Comparison of ENCODE assay signal across 8 cellular contexts in the genomic region with DNA sequence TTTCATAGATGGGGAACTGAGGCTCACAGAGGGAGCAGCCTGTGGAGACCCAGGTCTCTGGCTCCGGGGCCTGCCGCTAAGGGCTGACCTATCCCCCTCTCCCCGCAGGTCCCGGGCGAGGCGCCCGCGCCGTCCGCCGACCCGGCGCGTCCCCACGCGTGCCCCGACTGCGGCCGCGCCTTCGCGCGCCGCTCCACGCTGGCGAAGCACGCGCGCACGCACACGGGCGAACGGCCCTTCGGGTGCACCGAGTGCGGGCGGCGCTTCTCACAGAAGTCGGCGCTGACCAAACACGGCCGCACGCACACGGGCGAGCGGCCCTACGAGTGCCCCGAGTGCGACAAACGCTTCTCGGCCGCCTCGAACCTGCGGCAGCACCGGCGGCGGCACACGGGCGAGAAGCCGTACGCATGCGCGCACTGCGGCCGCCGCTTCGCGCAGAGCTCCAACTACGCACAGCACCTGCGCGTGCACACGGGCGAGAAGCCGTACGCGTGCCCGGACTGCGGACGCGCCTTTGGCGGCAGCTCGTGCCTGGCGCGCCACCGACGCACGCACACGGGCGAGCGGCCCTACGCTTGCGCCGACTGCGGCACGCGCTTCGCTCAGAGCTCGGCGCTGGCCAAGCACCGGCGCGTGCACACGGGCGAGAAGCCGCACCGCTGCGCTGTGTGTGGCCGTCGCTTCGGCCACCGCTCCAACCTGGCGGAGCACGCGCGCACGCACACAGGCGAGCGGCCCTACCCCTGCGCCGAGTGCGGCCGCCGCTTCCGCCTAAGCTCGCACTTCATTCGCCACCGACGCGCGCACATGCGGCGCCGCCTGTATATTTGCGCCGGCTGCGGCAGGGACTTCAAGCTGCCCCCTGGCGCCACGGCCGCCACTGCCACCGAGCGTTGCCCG. TPM values are rescaled to one million over a fixed set of nuclear protein-coding genes. Genes with fewer than 3 reads are reported as not detected.
DNase-seq lines count a peak whose midpoint lies in the region; ATAC-seq and TF ChIP-seq lines count a peak whose summit lies in the region.

No MANE protein-coding gene starts in this region.

- ATAC-seq in GM19328 (IDR thresholded peaks at IDR 0.05; ENCODE audit: unreplicated experiment) (peak; percentile 74), HG03520 (IDR thresholded peaks at IDR 0.05; ENCODE audit: unreplicated experiment) (peak; percentile 81)
- ATAC-seq in naive thymus-derived CD4-positive, alpha-beta T cell = peak; percentile 95
- ATAC-seq in stimulated activated memory B cell treated with anti-CD40 and anti-IgM and Interleukin-4, amounts not matched to agents 10 μg/mL and 1 μg/mL and 100 μg/mL, for 72 hours = peak; percentile 93

- H3K79me2 ChIP-seq in OCI-LY1 (ENCODE audit: insufficient read depth, low read length) (no peaks in the 10 kb centered on the region), fibroblast of lung (ENCODE audit: control insufficient read depth, insufficient read depth, low read length) (no peaks in the 10 kb centered on the region)

- no peak overlapping the region for H2AFZ ChIP-seq in OCI-LY1 (ENCODE audit: low read length)
- H2AFZ ChIP-seq in fibroblast of lung (ENCODE audit: low read length) = peak overlapping the region; percentile 82

- peaks cover 19% of the 10 kb centered on the region for H3K4me1 ChIP-seq in OCI-LY1 (ENCODE audit: insufficient read depth, low read length, severe bottlenecking)
- no peaks in the 10 kb centered on the region for H3K4me1 ChIP-seq in fibroblast of lung (ENCODE audit: control insufficient read depth, extremely low read depth, insufficient read depth, low read length)
- H3K4me1 ChIP-seq in naive thymus-derived CD4-positive, alpha-beta T cell (ENCODE audit: control insufficient read depth in 2 of 2, insufficient read depth in 2 of 2, low read length in 2 of 2) = peaks cover 6 to 8% of the 10 kb centered on the region in 2 donors

- H4K20me1 ChIP-seq in OCI-LY1 (ENCODE audit: insufficient read depth, low read length) (no peaks in the 10 kb centered on the region), fibroblast of lung (ENCODE audit: control insufficient read depth, extremely low read depth, insufficient read depth, low read length) (no peaks in the 10 kb centered on the region)

- H3K9me2 ChIP-seq in OCI-LY1 (ENCODE audit: low read depth, low read length) = no peaks in the 10 kb centered on the region

- H3K27me3 ChIP-seq in OCI-LY1 (ENCODE audit: insufficient read depth, low read length) = no peaks in the 10 kb centered on the region
- H3K27me3 ChIP-seq in fibroblast of lung (ENCODE audit: control insufficient read depth, insufficient read depth, low read length) = no peaks in the 10 kb centered on the region
- no peaks in the 10 kb centered on the region for H3K27me3 ChIP-seq in naive thymus-derived CD4-positive, alpha-beta T cell (ENCODE audit: control insufficient read depth in 2 of 2, insufficient read depth in 2 of 2, low read length in 2 of 2)

- H3K4me2 ChIP-seq in OCI-LY1 (ENCODE audit: low read length) (peak overlapping the region; percentile 59), fibroblast of lung (ENCODE audit: extremely low read depth, insufficient read depth, low read length) (peak overlapping the region; percentile 51)

- H3K9me3 Mint-ChIP-seq in activated T-helper 1 cell treated with anti-CD3 and anti-CD28 coated beads, Interleukin-12 subunit alpha, Interleukin-12 subunit beta, Interleukin-2, Interleukin-4 antibody, amounts not matched to agents 30 ng/mL and 10 ng/mL and 1 ng/mL, durations not matched to agents 14 hours and 24 hours and 36 hours = no peaks in the 10 kb centered on the region
- no peaks in the 10 kb centered on the region for H3K9me3 Mint-ChIP-seq in naive thymus-derived CD4-positive, alpha-beta T cell
- no peaks in the 10 kb centered on the region for H3K9me3 Mint-ChIP-seq in stimulated activated memory B cell treated with anti-CD40 and anti-IgM and Interleukin-4, amounts not matched to agents 10 μg/mL and 1 μg/mL and 100 μg/mL, for 72 hours

- no peaks in the 10 kb centered on the region for H3F3A ChIP-seq in OCI-LY1 (ENCODE audit: insufficient read depth, low read length)

- POLR2A ChIA-PET in naive thymus-derived CD4-positive, alpha-beta T cell (lab: Charles Lee) = interaction anchor here (0.5 to 4.3 kb wide), 59 partner anchors 9 to 353 kb away, joined by 3 to 82 read pairs (median 4); partner anchors contain the start of genes ALDOA, CORO1A, DCTPP1 and FBRS

- CTCF ChIA-PET in naive thymus-derived CD4-positive, alpha-beta T cell (lab: Charles Lee) = interaction anchor here (0.5 to 2.5 kb wide), 10 partner anchors 8 to 325 kb away, joined by 3 to 20 read pairs (median 4); partner anchors contain the start of genes DCTPP1 and ZNF771

- H3K27ac ChIP-seq in C4-2B (peak overlapping the region; percentile 85), OCI-LY1 (ENCODE audit: low read depth, low read length, poor library complexity, severe bottlenecking) (peak overlapping the region; percentile 77), fibroblast of lung (ENCODE audit: insufficient read depth, low read length) (no peak overlapping the region)
- H3K27ac ChIP-seq in naive thymus-derived CD4-positive, alpha-beta T cell (ENCODE audit: low read depth, low read length) = peak overlapping the region; percentile 85

- H3K36me3 ChIP-seq in OCI-LY1 (ENCODE audit: insufficient read depth, low read length) (peaks cover 41% of the 10 kb centered on the region), fibroblast of lung (ENCODE audit: control insufficient read depth, insufficient read depth, low read length) (peaks cover 1% of the 10 kb centered on the region)
- H3K36me3 ChIP-seq in naive thymus-derived CD4-positive, alpha-beta T cell (ENCODE audit: control insufficient read depth in 2 of 3, insufficient read depth in 3 of 3, low read length in 3 of 3) = peaks cover 0 to 13% (median 0%) of the 10 kb centered on the region in 3 experiments

- DNase-seq in activated T-helper 1 cell treated with anti-CD3 and anti-CD28 coated beads, Interleukin-12 subunit alpha, Interleukin-12 subunit beta, Interleukin-2, Interleukin-4 antibody, amounts not matched to agents 30 ng/mL and 10 ng/mL and 1 ng/mL, durations not matched to agents 14 hours and 24 hours and 36 hours (ENCODE audit: low spot score) = peak; percentile 86
- peak; percentile 92 to 93 for DNase-seq in fibroblast of lung (ENCODE audit: low read depth in 2 of 2)
- peak; percentile 79 to 93 (median 88) for DNase-seq in naive thymus-derived CD4-positive, alpha-beta T cell

- peak overlapping the region; percentile 70 for H3K4me3 Mint-ChIP-seq in activated T-helper 1 cell treated with anti-CD3 and anti-CD28 coated beads, Interleukin-12 subunit alpha, Interleukin-12 subunit beta, Interleukin-2, Interleukin-4 antibody, amounts not matched to agents 30 ng/mL and 10 ng/mL and 1 ng/mL, durations not matched to agents 14 hours and 24 hours and 36 hours
- H3K4me3 Mint-ChIP-seq in naive thymus-derived CD4-positive, alpha-beta T cell = peak overlapping the region; percentile 59 to 80 (median 74)
- H3K4me3 Mint-ChIP-seq in stimulated activated memory B cell treated with anti-CD40 and anti-IgM and Interleukin-4, amounts not matched to agents 10 μg/mL and 1 μg/mL and 100 μg/mL, for 72 hours = peak overlapping the region; percentile 78

- peaks cover 36% of the 10 kb centered on the region for H3K4me1 Mint-ChIP-seq in activated T-helper 1 cell treated with anti-CD3 and anti-CD28 coated beads, Interleukin-12 subunit alpha, Interleukin-12 subunit beta, Interleukin-2, Interleukin-4 antibody, amounts not matched to agents 30 ng/mL and 10 ng/mL and 1 ng/mL, durations not matched to agents 14 hours and 24 hours and 36 hours (ENCODE audit: low read depth)
- H3K4me1 Mint-ChIP-seq in naive thymus-derived CD4-positive, alpha-beta T cell = peaks cover 12 to 31% (median 14%) of the 10 kb centered on the region in 7 donors
- H3K4me1 Mint-ChIP-seq in stimulated activated memory B cell treated with anti-CD40 and anti-IgM and Interleukin-4, amounts not matched to agents 10 μg/mL and 1 μg/mL and 100 μg/mL, for 72 hours = peaks cover 22% of the 10 kb centered on the region

- peak overlapping the region; percentile 54 for H3K4me3 ChIP-seq in OCI-LY1 (ENCODE audit: low read depth, low read length, poor library complexity, severe bottlenecking)
- H3K4me3 ChIP-seq in fibroblast of lung (replicated peaks in 1 of 4; ENCODE audit: control extremely low read depth in 1 of 4, insufficient read depth in 1 of 4, low read depth in 3 of 4, low read length in 4 of 4) = peak overlapping the region; percentile 49 to 59 (median 54)
- H3K4me3 ChIP-seq in naive thymus-derived CD4-positive, alpha-beta T cell (ENCODE audit: low read length) = peak overlapping the region; percentile 76

- TF ChIP-seq CTCF in C4-2B (conservative IDR thresholded peaks at IDR 0.05) (no peak; the same call in 1 of the 2 replicates), OCI-LY1 (IDR thresholded peaks at IDR 0.05; ENCODE audit: low read length) (peak; percentile 37; the same call in 1 of the 2 replicates), fibroblast of lung (conservative IDR thresholded peaks at IDR 0.05 in 1 of 2, IDR thresholded peaks at IDR 0.05 in 1 of 2; ENCODE audit: low read depth in 1 of 2, low read length in 2 of 2) (no peak)

- no peak overlapping the region for H3K27ac Mint-ChIP-seq in activated T-helper 1 cell treated with anti-CD3 and anti-CD28 coated beads, Interleukin-12 subunit alpha, Interleukin-12 subunit beta, Interleukin-2, Interleukin-4 antibody, amounts not matched to agents 30 ng/mL and 10 ng/mL and 1 ng/mL, durations not matched to agents 14 hours and 24 hours and 36 hours
- peak overlapping the region in 7 of 9 donors; percentile 69 to 88 (median 81) for H3K27ac Mint-ChIP-seq in naive thymus-derived CD4-positive, alpha-beta T cell
- peak overlapping the region; percentile 70 for H3K27ac Mint-ChIP-seq in stimulated activated memory B cell treated with anti-CD40 and anti-IgM and Interleukin-4, amounts not matched to agents 10 μg/mL and 1 μg/mL and 100 μg/mL, for 72 hours

- intact Hi-C loops in activated T-helper 1 cell treated with anti-CD3 and anti-CD28 coated beads, Interleukin-12 subunit alpha, Interleukin-12 subunit beta, Interleukin-2, Interleukin-4 antibody, amounts not matched to agents 30 ng/mL and 10 ng/mL and 1 ng/mL, durations not matched to agents 14 hours and 24 hours and 36 hours (cut with micrococcal nuclease) = loop anchor here (1.0 kb wide), 1 partner anchor 8 kb away; no protein-coding TSS in a partner anchor
- intact Hi-C loops in naive thymus-derived CD4-positive, alpha-beta T cell (cut with micrococcal nuclease) = loop anchor here (1.0 to 10.0 kb wide), 6 partner anchors 10 to 613 kb away; partner anchors contain the start of genes DCTPP1 (in 2 of the 2), MAPK3 (in 1 of the 2), MAZ (in 1 of the 2) and SRCAP (in 1 of the 2)

- H3K27me3 Mint-ChIP-seq in activated T-helper 1 cell treated with anti-CD3 and anti-CD28 coated beads, Interleukin-12 subunit alpha, Interleukin-12 subunit beta, Interleukin-2, Interleukin-4 antibody, amounts not matched to agents 30 ng/mL and 10 ng/mL and 1 ng/mL, durations not matched to agents 14 hours and 24 hours and 36 hours (ENCODE audit: insufficient read depth) = no peaks in the 10 kb centered on the region
- no peaks in the 10 kb centered on the region for H3K27me3 Mint-ChIP-seq in naive thymus-derived CD4-positive, alpha-beta T cell
- no peaks in the 10 kb centered on the region for H3K27me3 Mint-ChIP-seq in stimulated activated memory B cell treated with anti-CD40 and anti-IgM and Interleukin-4, amounts not matched to agents 10 μg/mL and 1 μg/mL and 100 μg/mL, for 72 hours

- H3K9ac ChIP-seq in OCI-LY1 (ENCODE audit: low read length) = peak overlapping the region; percentile 70
- peak overlapping the region; percentile 65 for H3K9ac ChIP-seq in fibroblast of lung (ENCODE audit: insufficient read depth, low read length)

- H3K36me3 Mint-ChIP-seq in activated T-helper 1 cell treated with anti-CD3 and anti-CD28 coated beads, Interleukin-12 subunit alpha, Interleukin-12 subunit beta, Interleukin-2, Interleukin-4 antibody, amounts not matched to agents 30 ng/mL and 10 ng/mL and 1 ng/mL, durations not matched to agents 14 hours and 24 hours and 36 hours (ENCODE audit: low read depth) = peaks cover 38% of the 10 kb centered on the region
- H3K36me3 Mint-ChIP-seq in naive thymus-derived CD4-positive, alpha-beta T cell = peaks cover 0 to 14% (median 5%) of the 10 kb centered on the region in 5 donors
- H3K36me3 Mint-ChIP-seq in stimulated activated memory B cell treated with anti-CD40 and anti-IgM and Interleukin-4, amounts not matched to agents 10 μg/mL and 1 μg/mL and 100 μg/mL, for 72 hours = peaks cover 29% of the 10 kb centered on the region

- no peaks in the 10 kb centered on the region for H3K9me3 ChIP-seq in OCI-LY1 (ENCODE audit: low read length)
- H3K9me3 ChIP-seq in fibroblast of lung (ENCODE audit: control insufficient read depth, insufficient read depth, low read depth, low read length) = no peaks in the 10 kb centered on the region
- H3K9me3 ChIP-seq in naive thymus-derived CD4-positive, alpha-beta T cell (ENCODE audit: control insufficient read depth in 2 of 3, low read length in 3 of 3) = no peaks in the 10 kb centered on the region

RNA-seq across cellular contexts. Expression of gene ZNF771, which starts 10.3 kb away (rescaled TPM):
- total RNA-seq in activated T-helper 1 cell treated with anti-CD3 and anti-CD28 coated beads, Interleukin-12 subunit alpha, Interleukin-12 subunit beta, Interleukin-2, Interleukin-4 antibody, amounts not matched to agents 30 ng/mL and 10 ng/mL and 1 ng/mL, durations not matched to agents 14 hours and 24 hours and 36 hours = 8.1 and 8.9 TPM in 2 replicates
- 8.4 and 10.5 TPM in 2 replicates for total RNA-seq in fibroblast of lung
- 3.1 and 4.5 TPM in 2 replicates for polyA plus RNA-seq in fibroblast of lung
- polyA plus RNA-seq in fibroblast of lung (2012) = 3.5 and 8.0 TPM in 2 replicates
- polyA minus RNA-seq in fibroblast of lung (ENCODE audit: low replicate concordance) = 1.4 and 4.7 TPM in 2 replicates
- total RNA-seq in naive thymus-derived CD4-positive, alpha-beta T cell = 1 to 10 TPM; 1.2 to 9.0 (median 4.5) TPM
- 1 to 10 TPM; 3.1 to 9.4 TPM for polyA plus RNA-seq in naive thymus-derived CD4-positive, alpha-beta T cell

RNA-seq across cellular contexts. Expression of gene DCTPP1, which starts 12.1 kb away (rescaled TPM):
- 173 and 178 TPM in 2 replicates for total RNA-seq in activated T-helper 1 cell treated with anti-CD3 and anti-CD28 coated beads, Interleukin-12 subunit alpha, Interleukin-12 subunit beta, Interleukin-2, Interleukin-4 antibody, amounts not matched to agents 30 ng/mL and 10 ng/mL and 1 ng/mL, durations not matched to agents 14 hours and 24 hours and 36 hours
- total RNA-seq in fibroblast of lung = 6.6 and 8.5 TPM in 2 replicates
- 23.6 and 38.1 TPM in 2 replicates for polyA plus RNA-seq in fibroblast of lung
- polyA plus RNA-seq in fibroblast of lung (2012) = 26.1 and 41.7 TPM in 2 replicates
- polyA minus RNA-seq in fibroblast of lung (ENCODE audit: low replicate concordance) = 7.5 and 25.0 TPM in 2 replicates
- total RNA-seq in naive thymus-derived CD4-positive, alpha-beta T cell = 10 to 100 TPM; 11.6 to 74.1 (median 13.8) TPM
- polyA plus RNA-seq in naive thymus-derived CD4-positive, alpha-beta T cell = 10 to 100 TPM; 75.0 to 81.1 TPM

RNA-seq across cellular contexts. Expression of gene ZNF48, which starts 22.5 kb away (rescaled TPM):
- total RNA-seq in activated T-helper 1 cell treated with anti-CD3 and anti-CD28 coated beads, Interleukin-12 subunit alpha, Interleukin-12 subunit beta, Interleukin-2, Interleukin-4 antibody, amounts not matched to agents 30 ng/mL and 10 ng/mL and 1 ng/mL, durations not matched to agents 14 hours and 24 hours and 36 hours = 20.2 and 21.4 TPM in 2 replicates
- total RNA-seq in fibroblast of lung = 7.3 and 7.7 TPM in 2 replicates
- 3.2 and 4.0 TPM in 2 replicates for polyA plus RNA-seq in fibroblast of lung
- 3.6 and 4.4 TPM in 2 replicates for polyA plus RNA-seq in fibroblast of lung (2012)
- polyA minus RNA-seq in fibroblast of lung (ENCODE audit: low replicate concordance) = 3.7 and 5.3 TPM in 2 replicates
- 10 to 100 TPM in 3 of 5 experiments, 1 to 10 TPM in 2; 6.0 to 16.0 (median 15.6) TPM for total RNA-seq in naive thymus-derived CD4-positive, alpha-beta T cell
- 10 to 100 TPM in 1 of 2 donors, 1 to 10 TPM in 1; 6.0 to 10.9 TPM for polyA plus RNA-seq in naive thymus-derived CD4-positive, alpha-beta T cell

RNA-seq across cellular contexts. Expression of gene SEPHS2, which starts 28.0 kb away (rescaled TPM):
- total RNA-seq in activated T-helper 1 cell treated with anti-CD3 and anti-CD28 coated beads, Interleukin-12 subunit alpha, Interleukin-12 subunit beta, Interleukin-2, Interleukin-4 antibody, amounts not matched to agents 30 ng/mL and 10 ng/mL and 1 ng/mL, durations not matched to agents 14 hours and 24 hours and 36 hours = 83.4 and 87.2 TPM in 2 replicates
- total RNA-seq in fibroblast of lung = 19.3 and 26.6 TPM in 2 replicates
- polyA plus RNA-seq in fibroblast of lung = 39.3 and 41.8 TPM in 2 replicates
- 36.0 and 37.4 TPM in 2 replicates for polyA plus RNA-seq in fibroblast of lung (2012)
- 6.7 and 10.1 TPM in 2 replicates for polyA minus RNA-seq in fibroblast of lung (ENCODE audit: low replicate concordance)
- 10 to 100 TPM; 20.9 to 69.6 (median 47.1) TPM for total RNA-seq in naive thymus-derived CD4-positive, alpha-beta T cell
- polyA plus RNA-seq in naive thymus-derived CD4-positive, alpha-beta T cell = 10 to 100 TPM; 61.2 to 83.9 TPM

RNA-seq across cellular contexts. Expression of gene SEPTIN1, which starts 35.3 kb away (rescaled TPM):
- 195 and 200 TPM in 2 replicates for total RNA-seq in activated T-helper 1 cell treated with anti-CD3 and anti-CD28 coated beads, Interleukin-12 subunit alpha, Interleukin-12 subunit beta, Interleukin-2, Interleukin-4 antibody, amounts not matched to agents 30 ng/mL and 10 ng/mL and 1 ng/mL, durations not matched to agents 14 hours and 24 hours and 36 hours
- 0.17 and 0.26 TPM in 2 replicates for total RNA-seq in fibroblast of lung
- polyA plus RNA-seq in fibroblast of lung = 0.17 TPM in 1 of 2 replicates, not detected in the other
- 0.78 and 2.0 TPM in 2 replicates for polyA plus RNA-seq in fibroblast of lung (2012)
- polyA minus RNA-seq in fibroblast of lung (ENCODE audit: low replicate concordance) = 0.24 TPM in 1 of 2 replicates, not detected in the other
- 100 to 1,000 TPM; 176 to 355 (median 183) TPM for total RNA-seq in naive thymus-derived CD4-positive, alpha-beta T cell
- 100 to 1,000 TPM; 221 to 257 TPM for polyA plus RNA-seq in naive thymus-derived CD4-positive, alpha-beta T cell
